ENCODE assay signal across 8 cellular contexts in genomic region chr16:1543085-1543896, GRCh38. TPM values are rescaled to one million over a fixed set of nuclear protein-coding genes. Genes with fewer than 3 reads are reported as not detected.
DNase-seq lines count a peak whose midpoint lies in the region; ATAC-seq and TF ChIP-seq lines count a peak whose summit lies in the region.

No MANE protein-coding gene starts in this region.

- no peaks in the 10 kb centered on the region for H3K36me3 ChIP-seq in body of pancreas (replicated peaks in 1 of 2; ENCODE audit: insufficient read depth in 1 of 2, low read depth in 2 of 2)

- peak; percentile 72 for DNase-seq in activated naive CD4-positive, alpha-beta T cell treated with Interleukin-2 at 50 U/mL for 16 hours
- no peak for DNase-seq in activated naive CD4-positive, alpha-beta T cell (lab: John Stamatoyannopoulos, UW)
- peak; percentile 93 for DNase-seq in SKM-1 treated with dmso at 0.1 percent for 144 hours (lab: John Stamatoyannopoulos, UW; ENCODE audit: unreplicated experiment)
- peak in 3 of 4 donors; percentile 29 to 61 (median 36) for DNase-seq in body of pancreas
- peak; percentile 76 for DNase-seq in islet precursor cell
- peak; percentile 77 for DNase-seq in stimulated activated CD4-positive, alpha-beta T cell treated with anti-CD3 and anti-CD28 coated beads, Interleukin-4, amount 100 ng/mL, for 24 hours

- no peaks in the 10 kb centered on the region for H3K27me3 ChIP-seq in body of pancreas

- H3K9me3 ChIP-seq in body of pancreas, result no peaks in the 10 kb centered on the region

- no peak overlapping the region for H3K4me3 ChIP-seq in body of pancreas

- TF ChIP-seq CTCF in body of pancreas (IDR thresholded peaks at IDR 0.05), result no peak

- ATAC-seq in body of pancreas, result peak; percentile 48
- ATAC-seq in GM18870 (IDR thresholded peaks at IDR 0.05; ENCODE audit: unreplicated experiment), result no peak
- no peak for ATAC-seq in HG03460 (IDR thresholded peaks at IDR 0.05; ENCODE audit: unreplicated experiment)

- WGBS in body of pancreas, 2 donors, result 59 to 68% methylated on average over 23 to 30 of the region's 30 CpGs

- H3K4me1 ChIP-seq in body of pancreas, result no peaks in the 10 kb centered on the region

- intact Hi-C loops in body of pancreas (cut with DNase I), result no loop called here

- H3K27ac ChIP-seq in body of pancreas, result peak overlapping the region in 2 of 4 donors; percentile 55 to 65

- no peak for TF ChIP-seq POLR2A in body of pancreas (IDR thresholded peaks at IDR 0.05)

RNA-seq across cellular contexts. Expression of gene TMEM204, which starts 9.8 kb away (rescaled TPM):
- total RNA-seq in body of pancreas, result 10 to 100 TPM; 23.6 to 25.1 TPM

RNA-seq across cellular contexts. Expression of gene TELO2, which starts 50.1 kb away (rescaled TPM):
- 10 to 100 TPM; 25.4 to 76.5 TPM for total RNA-seq in body of pancreas

RNA-seq across cellular contexts. Expression of gene PTX4, which starts 54.5 kb away (rescaled TPM):
- not detected for total RNA-seq in body of pancreas

Comparison
In these comparisons a context has a peak if more than half of its experiments do, and no peak if none do; other contexts are left out.
1. DNase-seq: peak in activated naive CD4-positive, alpha-beta T cell treated with Interleukin-2 at 50 U/mL for 16 hours (single experiment), SKM-1 treated with dmso at 0.1 percent for 144 hours (single experiment), body of pancreas (3 of 4), islet precursor cell (single experiment) and stimulated activated CD4-positive, alpha-beta T cell treated with anti-CD3 and anti-CD28 coated beads, Interleukin-4, amount 100 ng/mL, for 24 hours (single experiment); none in activated naive CD4-positive, alpha-beta T cell (0 of 4).